8 cellular contexts compared by ENCODE assay signal in the genomic region with DNA sequence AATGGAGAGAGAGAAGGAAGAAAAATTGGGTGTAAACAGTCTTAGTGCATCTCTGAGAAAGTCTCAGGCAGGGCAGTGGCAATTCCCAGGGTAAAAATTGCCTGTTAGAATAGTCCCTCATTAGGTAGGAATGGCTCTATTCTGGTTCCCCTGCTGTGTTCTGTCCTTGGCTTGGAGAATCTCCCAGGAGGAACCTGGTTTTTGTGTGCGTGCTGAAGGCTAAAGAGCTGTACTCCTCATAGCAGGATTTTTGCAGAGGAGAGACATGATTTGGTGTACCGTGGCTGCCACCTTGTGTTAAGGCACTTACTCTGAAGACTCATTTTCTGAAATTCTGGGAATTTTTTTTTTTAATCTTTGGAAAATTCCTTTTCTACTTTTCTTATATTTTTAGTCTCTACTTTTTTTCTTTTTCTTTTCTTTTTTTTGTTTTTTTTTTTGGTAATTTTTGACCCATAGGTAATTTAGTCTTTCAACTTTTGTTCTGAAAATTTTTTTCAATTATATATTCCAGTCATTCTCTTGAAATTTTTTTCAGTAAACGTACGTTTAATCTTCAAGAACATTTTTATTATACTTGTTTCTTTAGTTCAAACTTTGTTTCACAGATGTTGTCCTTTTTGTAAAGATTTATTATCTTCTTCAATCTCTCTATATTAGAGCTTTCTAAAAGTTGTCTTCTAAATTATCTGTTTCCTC.
DNase-seq lines count a peak whose midpoint lies in the region; ATAC-seq and TF ChIP-seq lines count a peak whose summit lies in the region.

No MANE protein-coding gene starts in this region.

- H3K27ac Mint-ChIP-seq in nephron progenitor cell, result peak overlapping the region; percentile 24

- peaks cover 5% of the 10 kb centered on the region for H3K4me1 Mint-ChIP-seq in nephron progenitor cell

- H3K27me3 ChIP-seq in esophagus squamous epithelium, result no peaks in the 10 kb centered on the region

- H3K27ac ChIP-seq in esophagus squamous epithelium, result no peak overlapping the region

- TF ChIP-seq CTCF in esophagus squamous epithelium (IDR thresholded peaks at IDR 0.05), result peak in 4 of 6 experiments; percentile 19 to 48 (median 28)
- peak; percentile 62 for TF ChIP-seq CTCF in nephron progenitor cell (IDR thresholded peaks at IDR 0.05)

- H3K9me3 ChIP-seq in esophagus squamous epithelium, result peaks cover 0 to 12% (median 10%) of the 10 kb centered on the region in 3 donors

- H3K36me3 ChIP-seq in esophagus squamous epithelium, result peaks cover 0 to 45% (median 0%) of the 10 kb centered on the region in 3 donors

- H3K4me1 ChIP-seq in esophagus squamous epithelium, result peaks cover 0 to 4% (median 0%) of the 10 kb centered on the region in 3 donors

- peak; percentile 51 for DNase-seq in A172 (ENCODE audit: low spot score)
- DNase-seq in GM03348 (ENCODE audit: low spot score), result peak; percentile 72
- DNase-seq in NCI-H1092 treated with DMSO at 0.1 percent for 48 hours (lab: John Stamatoyannopoulos, UW), result peak; percentile 69
- peak; percentile 48 for DNase-seq in SW480 (ENCODE audit: low spot score)
- no peak for DNase-seq in esophagus squamous epithelium (lab: John Stamatoyannopoulos, UW)
- peak; percentile 57 for DNase-seq in nephron progenitor cell

- no peaks in the 10 kb centered on the region for H3K27me3 Mint-ChIP-seq in nephron progenitor cell (ENCODE audit: low read depth, poor library complexity)

- no peak overlapping the region for H3K4me3 ChIP-seq in esophagus squamous epithelium

- no peak for TF ChIP-seq POLR2A in esophagus squamous epithelium (IDR thresholded peaks at IDR 0.05)

- 50 to 56% methylated on average over 4 of the region's 4 CpGs for WGBS in esophagus squamous epithelium, 2 donors

- intact Hi-C loops in esophagus squamous epithelium (cut with DNase I), result no loop called here

- peaks cover 27% of the 10 kb centered on the region for H3K36me3 Mint-ChIP-seq in nephron progenitor cell (ENCODE audit: low read depth)

- H3K9me3 Mint-ChIP-seq in nephron progenitor cell, result peaks cover 28% of the 10 kb centered on the region

- no peak for ATAC-seq in GM18519 (IDR thresholded peaks at IDR 0.05; ENCODE audit: low FRiP score, unreplicated experiment)
- ATAC-seq in GM21717 (IDR thresholded peaks at IDR 0.05; ENCODE audit: unreplicated experiment), result no peak

- no peak overlapping the region for H3K4me3 Mint-ChIP-seq in nephron progenitor cell
